ENCODE assay signal across 18 cellular contexts in the genomic region with DNA sequence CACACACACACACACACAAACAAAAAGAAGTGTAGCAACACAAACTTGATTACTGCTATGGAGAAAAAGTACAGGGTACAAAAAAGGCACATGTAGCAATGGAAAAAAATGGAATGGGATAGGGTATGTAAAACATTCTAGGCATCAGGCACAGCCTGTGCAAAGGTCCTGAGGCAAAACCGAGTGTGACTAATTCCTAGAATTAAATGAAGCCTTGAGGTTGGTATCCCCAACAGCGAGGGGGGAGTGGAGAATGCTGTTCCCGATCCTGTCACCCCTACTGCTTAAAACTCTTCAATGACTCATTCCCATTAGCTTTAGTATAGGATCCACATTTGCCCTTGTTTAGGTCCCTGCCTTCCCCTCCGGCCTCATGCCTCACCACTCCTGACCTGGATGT. TPM values are rescaled to one million over a fixed set of nuclear protein-coding genes. Genes with fewer than 3 reads are reported as not detected.
DNase-seq lines count a peak whose midpoint lies in the region; ATAC-seq, FAIRE-seq and TF ChIP-seq lines count a peak whose summit lies in the region.
"Had no signal": no experiment of that assay in that cellular context is flagged by ENCODE, and none has a peak within 500 bp of the region (broad histone marks: within the 10 kb centered on the region; RNA-seq: fewer than 3 reads in every experiment).

No MANE protein-coding gene starts in this region.

- ATAC-seq in K562 (no peak), upper lobe of right lung (no peak)
- ATAC-seq: GM12878 had no signal

- H3K4me3 ChIP-seq in K562 (no peak overlapping the region), hepatocyte (no peak overlapping the region), upper lobe of right lung (no peak overlapping the region)
- H3K4me3 ChIP-seq: BLaER1, GM12878, GM23248 had no signal

- intact Hi-C loops in K562 (cut with micrococcal nuclease): no loop called here
- intact Hi-C loops in upper lobe of right lung (cut with DNase I): no loop called here

- no peak overlapping the region for H2AFZ ChIP-seq in K562 (ENCODE audit: low read depth, low read length)
- no peak overlapping the region for H2AFZ ChIP-seq in hepatocyte
- H2AFZ ChIP-seq: GM23248 had no signal

- H3K4me2 ChIP-seq in K562 (ENCODE audit: insufficient read depth, low read length) (no peak overlapping the region), hepatocyte (no peak overlapping the region)
- H3K4me2 ChIP-seq: BLaER1 had no signal

- no peak for TF ChIP-seq POLR2A in K562 (conservative IDR thresholded peaks at IDR 0.05)

- POLR2A ChIA-PET in K562 (lab: Yijun Ruan, JAX): interaction anchor here (0.6 kb wide), 1 partner anchor 14 kb away, joined by 4 read pairs; no protein-coding TSS in a partner anchor

- H3K36me3 ChIP-seq in K562 (ENCODE audit: control insufficient read depth, insufficient read depth, low read length): no peaks in the 10 kb centered on the region
- H3K36me3 ChIP-seq in hepatocyte (replicated peaks; ENCODE audit: insufficient read depth, low read depth): no peaks in the 10 kb centered on the region
- H3K36me3 ChIP-seq in upper lobe of right lung: no peaks in the 10 kb centered on the region
- H3K36me3 ChIP-seq: BLaER1 had no signal

- no peaks in the 10 kb centered on the region for H3K79me2 ChIP-seq in K562 (ENCODE audit: control insufficient read depth, insufficient read depth, low read length)
- H3K79me2 ChIP-seq in hepatocyte: no peaks in the 10 kb centered on the region

- FAIRE-seq in K562 (lab: Jason Lieb, UNC): no peak
- FAIRE-seq: GM12878, GM18507 had no signal

- no peak for TF ChIP-seq RAD21 in K562 (CRISPR knock-in tag; conservative IDR thresholded peaks at IDR 0.05 in 1 of 2, IDR thresholded peaks at IDR 0.05 in 1 of 2)

- 3% methylated on average over 4 of the region's 4 CpGs for WGBS in K562 (ENCODE audit: insufficient coverage, low coverage, missing lambda C conversion rate)
- WGBS in hepatocyte (ENCODE audit: low lambda C conversion rate, missing lambda C conversion rate): 53% methylated on average over 4 of the region's 4 CpGs

- H3K9me2 ChIP-seq in hepatocyte (replicated peaks; ENCODE audit: insufficient read depth): no peaks in the 10 kb centered on the region

- TF ChIP-seq CTCF in K562 (IDR thresholded peaks at IDR 0.05 in 2 of 3, conservative IDR thresholded peaks at IDR 0.05 in 1 of 3; ENCODE audit: insufficient read depth in 2 of 3, low read depth in 1 of 3, low read length in 3 of 3): no peak
- TF ChIP-seq CTCF in hepatocyte (IDR thresholded peaks at IDR 0.05; ENCODE audit: poor library complexity): no peak
- TF ChIP-seq CTCF in upper lobe of right lung (IDR thresholded peaks at IDR 0.05): no peak

- DNase-seq in EH (ENCODE audit: low read depth): peak; percentile 12
- DNase-seq in K562 (ENCODE audit: extremely low read depth in 1 of 4, low spot score in 3 of 4): no peak
- no peak for DNase-seq in hepatocyte (ENCODE audit: low spot score)
- DNase-seq in upper lobe of right lung: peak; percentile 1
- no peak for DNase-seq in NCI-H82 (lab: John Stamatoyannopoulos, UW)
- DNase-seq in NCI-H1048 (lab: John Stamatoyannopoulos, UW): no peak
- no peak for DNase-seq in middle frontal gyrus (ENCODE audit: extremely low spot score, low spot score)
- DNase-seq: 8988T; AML-193; CD8-positive, alpha-beta memory T cell; DMS53; GM23248; H7 had no signal

- H3K9me3 ChIP-seq in K562 (replicated peaks; ENCODE audit: control insufficient read depth, insufficient read depth, low read depth, low read length) (no peaks in the 10 kb centered on the region), hepatocyte (ENCODE audit: low read depth) (no peaks in the 10 kb centered on the region), upper lobe of right lung (no peaks in the 10 kb centered on the region)

- H3K9ac ChIP-seq in K562 (ENCODE audit: insufficient read depth in 1 of 2, low read depth in 2 of 2, low read length in 2 of 2): no peak overlapping the region
- H3K9ac ChIP-seq: BLaER1, GM23248 had no signal

- TF ChIP-seq EP300 in K562 (IDR thresholded peaks at IDR 0.05; ENCODE audit: low read length): no peak

- no peaks in the 10 kb centered on the region for H3K9me1 ChIP-seq in K562 (ENCODE audit: control insufficient read depth, insufficient read depth, low read length)

- CTCF ChIA-PET in K562 (lab: Yijun Ruan, JAX; ENCODE audit: low intra/inter-chr PET ratio): no interaction called here

- H3K4me1 ChIP-seq in K562 (replicated peaks in 1 of 2; ENCODE audit: control insufficient read depth in 2 of 2, insufficient read depth in 2 of 2, low read length in 2 of 2): no peaks in the 10 kb centered on the region
- H3K4me1 ChIP-seq in hepatocyte (ENCODE audit: insufficient read depth): no peaks in the 10 kb centered on the region
- H3K4me1 ChIP-seq in upper lobe of right lung: no peaks in the 10 kb centered on the region
- H3K4me1 ChIP-seq: BLaER1 had no signal

- H4K20me1 ChIP-seq in K562 (replicated peaks; ENCODE audit: control insufficient read depth, insufficient read depth, low read length) (no peaks in the 10 kb centered on the region; the same call in 1 of the 2 replicates), hepatocyte (ENCODE audit: insufficient read depth, poor library complexity, severe bottlenecking) (no peaks in the 10 kb centered on the region)
- H4K20me1 ChIP-seq: BLaER1 had no signal

- in situ Hi-C loops in K562 (cut with MboI): no loop called here

- no peak overlapping the region for H3K27ac ChIP-seq in K562 (ENCODE audit: extremely low read depth, low read depth, low read length)
- H3K27ac ChIP-seq in hepatocyte: peak overlapping the region; percentile 31
- H3K27ac ChIP-seq in upper lobe of right lung: no peak overlapping the region
- H3K27ac ChIP-seq: BLaER1, GM23248 had no signal

- BruUV-seq in K562 (replicated peaks; lab: Mats Ljungman, UMichigan): no TSS peak

- peaks cover 0 to 4% of the 10 kb centered on the region in 2 experiments; a peak in 2 of 5 replicates for H3K27me3 ChIP-seq in K562 (ENCODE audit: control insufficient read depth in 2 of 2, insufficient read depth in 2 of 2, low read length in 2 of 2)
- H3K27me3 ChIP-seq in hepatocyte: no peaks in the 10 kb centered on the region
- peaks cover 9% of the 10 kb centered on the region for H3K27me3 ChIP-seq in upper lobe of right lung
- H3K27me3 ChIP-seq: BLaER1 had no signal

TF ChIP-seq in K562, 482 proteins besides CTCF, POLR2A, EP300 and RAD21:
- TF ChIP-seq ZNF184 (CRISPR knock-in tag; IDR thresholded peaks at IDR 0.05) (no peak), NCOA6 (IDR thresholded peaks at IDR 0.05) (no peak), RBM25 (IDR thresholded peaks at IDR 0.05; ENCODE audit: low read depth, low read length, severe bottlenecking) (peak; percentile 55), TAF1 (IDR thresholded peaks at IDR 0.05; ENCODE audit: control insufficient read depth, extremely low read depth, insufficient read depth, low read length, severe bottlenecking) (no peak), ZFPM2 (CRISPR knock-in tag; IDR thresholded peaks at IDR 0.05) (no peak)
- TF ChIP-seq, protein P1, sequence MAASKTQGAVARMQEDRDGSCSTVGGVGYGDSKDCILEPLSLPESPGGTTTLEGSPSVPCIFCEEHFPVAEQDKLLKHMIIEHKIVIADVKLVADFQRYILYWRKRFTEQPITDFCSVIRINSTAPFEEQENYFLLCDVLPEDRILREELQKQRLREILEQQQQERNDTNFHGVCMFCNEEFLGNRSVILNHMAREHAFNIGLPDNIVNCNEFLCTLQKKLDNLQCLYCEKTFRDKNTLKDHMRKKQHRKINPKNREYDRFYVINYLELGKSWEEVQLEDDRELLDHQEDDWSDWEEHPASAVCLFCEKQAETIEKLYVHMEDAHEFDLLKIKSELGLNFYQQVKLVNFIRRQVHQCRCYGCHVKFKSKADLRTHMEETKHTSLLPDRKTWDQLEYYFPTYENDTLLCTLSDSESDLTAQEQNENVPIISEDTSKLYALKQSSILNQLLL (CRISPR knock-in tag; IDR thresholded peaks at IDR 0.05; ENCODE audit: borderline replicate concordance): no peak
- TF ChIP-seq, protein P2, sequence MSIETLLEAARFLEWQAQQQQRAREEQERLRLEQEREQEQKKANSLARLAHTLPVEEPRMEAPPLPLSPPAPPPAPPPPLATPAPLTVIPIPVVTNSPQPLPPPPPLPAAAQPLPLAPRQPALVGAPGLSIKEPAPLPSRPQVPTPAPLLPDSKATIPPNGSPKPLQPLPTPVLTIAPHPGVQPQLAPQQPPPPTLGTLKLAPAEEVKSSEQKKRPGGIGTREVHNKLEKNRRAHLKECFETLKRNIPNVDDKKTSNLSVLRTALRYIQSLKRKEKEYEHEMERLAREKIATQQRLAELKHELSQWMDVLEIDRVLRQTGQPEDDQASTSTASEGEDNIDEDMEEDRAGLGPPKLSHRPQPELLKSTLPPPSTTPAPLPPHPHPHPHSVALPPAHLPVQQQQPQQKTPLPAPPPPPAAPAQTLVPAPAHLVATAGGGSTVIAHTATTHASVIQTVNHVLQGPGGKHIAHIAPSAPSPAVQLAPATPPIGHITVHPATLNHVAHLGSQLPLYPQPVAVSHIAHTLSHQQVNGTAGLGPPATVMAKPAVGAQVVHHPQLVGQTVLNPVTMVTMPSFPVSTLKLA (conservative IDR thresholded peaks at IDR 0.05): no peak

RNA-seq across cellular contexts. Expression of a gene that starts 37.9 kb away (rescaled TPM):
- total RNA-seq in K562 (2011; cell fraction: chromatin; rRNA removed; ENCODE audit: low replicate concordance): not detected in 2 replicates
- not detected in 2 replicates for total RNA-seq in K562 (2011; cell fraction: nucleolus; rRNA removed)
- not detected in 2 replicates for total RNA-seq in K562 (2011; cell fraction: nucleoplasm; rRNA removed)
- total RNA-seq in K562 (2014; rRNA removed): not detected in 2 replicates
- not detected in 2 replicates for total RNA-seq in K562 (2014; rRNA removed; fragmentation: Illumina TruSeq; extraction: Trizol)
- total RNA-seq in K562 (2015; rRNA removed; fragmentation: Illumina TruSeq; extraction: Trizol): not detected in 2 replicates
- total RNA-seq in K562 (2021): not detected in 2 replicates
- not detected in 2 replicates for polyA plus RNA-seq in K562 (2011; rRNA removed)
- not detected in 2 replicates for polyA plus RNA-seq in K562 (2011; cell fraction: cytosol; rRNA removed)
- polyA plus RNA-seq in K562 (2011; cell fraction: nucleus; rRNA removed): not detected in 2 replicates
- not detected in 2 replicates for polyA plus RNA-seq in K562 (2012)
- polyA plus RNA-seq in K562 (2014; fragmentation: Illumina TruSeq; extraction: Trizol): not detected in 2 replicates
- not detected for polyA plus RNA-seq in K562 (2014; fragmentation: Nextera tagmentation; extraction: Ambion mirVana)
- not detected in 2 replicates for polyA plus RNA-seq in K562 (2014; rRNA removed)
- not detected in 2 replicates for polyA minus RNA-seq in K562 (2011; rRNA and poly(A)+ RNA removed)
- not detected in 2 replicates for polyA minus RNA-seq in K562 (2011; cell fraction: cytosol; rRNA and poly(A)+ RNA removed)
- polyA minus RNA-seq in K562 (2011; cell fraction: nucleus; rRNA and poly(A)+ RNA removed): not detected in 2 replicates
- 1.1 and 3.1 TPM in 2 replicates for total RNA-seq in hepatocyte
- 1.7 and 4.1 TPM in 2 replicates for polyA plus RNA-seq in hepatocyte
- not detected for total RNA-seq in upper lobe of right lung
- total RNA-seq: CD8-positive, alpha-beta memory T cell; G401; GM23248; H7; HT1080 had no signal
- polyA plus RNA-seq: CD8-positive, alpha-beta memory T cell; GM23248 had no signal

Comparison
In these comparisons a context has a peak if more than half of its experiments do, and no peak if none do; other contexts are left out.
1. DNase-seq: peak in EH (single experiment) and upper lobe of right lung (single experiment); none in K562 (0 of 4), hepatocyte (single experiment), NCI-H82 (single experiment), NCI-H1048 (single experiment) and middle frontal gyrus (single experiment).